11 cellular contexts compared by ENCODE assay signal in the genomic region with DNA sequence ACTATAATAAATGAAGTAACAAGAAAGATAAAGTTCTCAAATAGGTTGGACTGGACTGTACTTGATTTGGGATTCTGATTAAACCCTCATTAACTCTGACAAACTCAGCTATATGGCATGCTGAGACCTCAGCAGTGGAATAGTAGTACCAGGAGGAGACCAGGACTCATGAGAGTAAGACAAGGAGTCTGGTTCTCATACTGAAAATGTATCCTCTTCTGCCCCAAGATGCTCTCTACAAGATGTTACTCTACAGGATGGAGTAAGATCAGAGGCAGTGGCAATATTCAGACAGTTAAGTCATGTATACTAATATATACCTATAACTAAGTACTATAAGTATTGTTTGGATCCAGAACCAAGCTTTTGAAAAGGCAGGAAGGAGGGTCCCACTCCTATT. TPM values are rescaled to one million over a fixed set of nuclear protein-coding genes. Genes with fewer than 3 reads are reported as not detected.
DNase-seq lines count a peak whose midpoint lies in the region; ATAC-seq, FAIRE-seq and TF ChIP-seq lines count a peak whose summit lies in the region.
"Had no signal": no experiment of that assay in that cellular context is flagged by ENCODE, and none has a peak within 500 bp of the region (broad histone marks: within the 10 kb centered on the region; RNA-seq: fewer than 3 reads in every experiment).

No MANE protein-coding gene starts in this region.

- H3K9me3 Mint-ChIP-seq in T-cell (no peaks in the 10 kb centered on the region), glutamatergic neuron (ENCODE audit: unreplicated experiment) (peaks cover 5% of the 10 kb centered on the region)

- intact Hi-C loops in posterior cingulate gyrus (cut with DNase I) = loop anchor here (5.0 kb wide), 1 partner anchor 137 kb away; no protein-coding TSS in a partner anchor

- POLR2A ChIA-PET in A549 (lab: Yijun Ruan, JAX) (interaction anchor here (1.3 to 8.4 kb wide), 2 partner anchors 15 to 32 kb away, joined by 5 to 378 read pairs; a partner anchor contains a TSS), T-cell (lab: Charles Lee) (interaction anchor here (0.5 to 5.8 kb wide), 5 partner anchors 32 to 1487 kb away, joined by 3 to 441 read pairs (median 5); a partner anchor contains a TSS)

- H3K9me2 ChIP-seq in DOHH2 (replicated peaks; ENCODE audit: control insufficient read depth, low read length) = no peaks in the 10 kb centered on the region

- DNase-seq in A549 (ENCODE audit: low read depth in 1 of 2, low spot score in 1 of 2) = no peak
- no peak for DNase-seq in T-cell
- DNase-seq in glutamatergic neuron = no peak
- no peak for DNase-seq in posterior cingulate gyrus
- DNase-seq in D721Med (ENCODE audit: insufficient read length, low spot score) = no peak
- no peak for DNase-seq in occipital lobe (lab: John Stamatoyannopoulos, UW)
- DNase-seq in SK-N-DZ (ENCODE audit: low spot score) = no peak
- DNase-seq: NCI-H1694 treated with DMSO at 0.1 percent for 48 hours, SHP77 treated with DMSO at 0.1 percent for 48 hours had no signal

- H3K4me2 ChIP-seq in A549 = peak overlapping the region; percentile 95
- peak overlapping the region; percentile 67 for H3K4me2 ChIP-seq in DOHH2 (ENCODE audit: low read length)

- H3K4me1 Mint-ChIP-seq in T-cell (peaks cover 70 to 77% (median 73%) of the 10 kb centered on the region in 3 donors), glutamatergic neuron (ENCODE audit: low read depth, unreplicated experiment) (peaks cover 20% of the 10 kb centered on the region)

- peaks cover 64% of the 10 kb centered on the region for H3K79me2 ChIP-seq in DOHH2 (ENCODE audit: control insufficient read depth, low read length)

- H3K27me3 ChIP-seq in DOHH2 (ENCODE audit: control insufficient read depth, low read length) = no peaks in the 10 kb centered on the region

- H3K36me3 Mint-ChIP-seq in T-cell (peaks cover 58% of the 10 kb centered on the region), glutamatergic neuron (ENCODE audit: unreplicated experiment) (no peaks in the 10 kb centered on the region)

- H3F3A ChIP-seq in DOHH2 (ENCODE audit: control insufficient read depth, insufficient read depth) = peaks cover 81% of the 10 kb centered on the region

- H3K27me3 Mint-ChIP-seq in T-cell (no peaks in the 10 kb centered on the region), glutamatergic neuron (ENCODE audit: unreplicated experiment) (peaks cover 6% of the 10 kb centered on the region)

- H3K27ac ChIP-seq in A549 = no peak overlapping the region
- peak overlapping the region; percentile 86 for H3K27ac ChIP-seq in DOHH2 (ENCODE audit: low read depth, low read length)

- H3K36me3 ChIP-seq in DOHH2 (ENCODE audit: control insufficient read depth, low read length) = peaks cover 60% of the 10 kb centered on the region

- TF ChIP-seq RAD21 in A549 (conservative IDR thresholded peaks at IDR 0.05 in 1 of 2, IDR thresholded peaks at IDR 0.05 in 1 of 2) = no peak

- H3K9me3 ChIP-seq in A549 (no peaks in the 10 kb centered on the region), DOHH2 (ENCODE audit: control insufficient read depth, insufficient read depth, low read length) (no peaks in the 10 kb centered on the region)

- peak overlapping the region; percentile 23 to 98 for H3K27ac Mint-ChIP-seq in T-cell
- no peak overlapping the region for H3K27ac Mint-ChIP-seq in glutamatergic neuron (ENCODE audit: unreplicated experiment)

- H3K4me3 ChIP-seq in A549 = no peak overlapping the region
- peak overlapping the region; percentile 91 for H3K4me3 ChIP-seq in DOHH2 (ENCODE audit: low read length)

- CTCF ChIA-PET in A549 (lab: Yijun Ruan, JAX) = interaction anchor here (0.7 kb wide), 1 partner anchor 11 kb away, joined by 4 read pairs; no protein-coding TSS in a partner anchor
- CTCF ChIA-PET in T-cell (lab: Charles Lee) = interaction anchor here (0.6 to 1.1 kb wide), 2 partner anchors 7 to 34 kb away, joined by 3 read pairs; no protein-coding TSS in a partner anchor

- ATAC-seq in A549 (no peak), T-cell (replicated peaks in 1 of 4) (no peak)

- peaks cover 28% of the 10 kb centered on the region for H4K20me1 ChIP-seq in DOHH2 (ENCODE audit: control insufficient read depth, insufficient read depth, low read depth, low read length)

- TF ChIP-seq CTCF in A549 (IDR thresholded peaks at IDR 0.05) (no peak), DOHH2 (IDR thresholded peaks at IDR 0.05; ENCODE audit: low read depth, low read length, poor library complexity, severe bottlenecking) (no peak), glutamatergic neuron (IDR thresholded peaks at IDR 0.05; ENCODE audit: partially characterized antibody, unreplicated experiment) (no peak), D721Med (IDR thresholded peaks at IDR 0.05; ENCODE audit: insufficient read depth, missing control alignments) (no peak)

- H3K4me3 Mint-ChIP-seq in T-cell (peak overlapping the region; percentile 28 to 100 (median 100)), glutamatergic neuron (ENCODE audit: unreplicated experiment) (peak overlapping the region; percentile 50)

- no peak for TF ChIP-seq EP300 in A549 (IDR thresholded peaks at IDR 0.05)

- FAIRE-seq in A549 (lab: Jason Lieb, UNC) (no peak), D721Med (lab: Jason Lieb, UNC) (no peak)
- FAIRE-seq: islet of Langerhans had no signal

- TF ChIP-seq POLR2A in A549 (IDR thresholded peaks at IDR 0.05; ENCODE audit: low read length) = no peak

- H3K4me1 ChIP-seq in A549 = peaks cover 38% of the 10 kb centered on the region; the same call in 2 of the 3 replicates
- peaks cover 66% of the 10 kb centered on the region for H3K4me1 ChIP-seq in DOHH2 (ENCODE audit: control insufficient read depth, low read length)

TF ChIP-seq in A549, 52 proteins besides CTCF, POLR2A, EP300 and RAD21:
- TF ChIP-seq FOSB (CRISPR knock-in tag; IDR thresholded peaks at IDR 0.05) = peak; percentile 35; the same call in 1 of the 2 replicates
- TF ChIP-seq RCOR1 (IDR thresholded peaks at IDR 0.05; ENCODE audit: low read depth, low read length) = no peak
- TF ChIP-seq SREBF2 (IDR thresholded peaks at IDR 0.05) = no peak
- peak; percentile 14; the same call in 1 of the 2 replicates for TF ChIP-seq GATA3 (IDR thresholded peaks at IDR 0.05; ENCODE audit: borderline replicate concordance)
- no peak for TF ChIP-seq RFX5 (IDR thresholded peaks at IDR 0.05)
- no peak for TF ChIP-seq TFCP2L1 (CRISPR knock-in tag; IDR thresholded peaks at IDR 0.05)
- TF ChIP-seq TP53 (CRISPR knock-in tag; IDR thresholded peaks at IDR 0.05) = no peak
- no peak for TF ChIP-seq FOXS1 (CRISPR knock-in tag; IDR thresholded peaks at IDR 0.05)
- no peak for TF ChIP-seq ESRRA (IDR thresholded peaks at IDR 0.05; ENCODE audit: borderline replicate concordance, low read length)
- TF ChIP-seq, protein P1, sequence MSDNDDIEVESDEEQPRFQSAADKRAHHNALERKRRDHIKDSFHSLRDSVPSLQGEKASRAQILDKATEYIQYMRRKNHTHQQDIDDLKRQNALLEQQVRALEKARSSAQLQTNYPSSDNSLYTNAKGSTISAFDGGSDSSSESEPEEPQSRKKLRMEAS (IDR thresholded peaks at IDR 0.05) = no peak
- peak; percentile 75; the same call in 1 of the 2 replicates for TF ChIP-seq POLR2AphosphoS2 (conservative IDR thresholded peaks at IDR 0.05; ENCODE audit: low read length)

RNA-seq across cellular contexts. Expression of a gene that starts 31.9 kb away (rescaled TPM):
- 47.5 and 60.6 TPM in 2 replicates for polyA plus RNA-seq in A549 (2011; rRNA removed)
- 14.7 and 15.2 TPM in 2 replicates for polyA plus RNA-seq in A549 (2012; cell fraction: cytosol; rRNA removed)
- 8.4 and 18.8 TPM in 2 replicates for polyA plus RNA-seq in A549 (2012; cell fraction: nucleus; rRNA removed)
- polyA plus RNA-seq in A549 (2017; fragmentation: RNase III; extraction: RNeasy Plus Mini Kit Qiagen cat#74134 plus additional on column Dnase treatment) = 100 to 108 TPM (median 102 TPM) in 3 replicates
- 14.1 and 18.4 TPM in 2 replicates for polyA minus RNA-seq in A549 (2011; rRNA and poly(A)+ RNA removed)
- total RNA-seq in T-cell = 10 to 100 TPM; 73.5 to 85.1 (median 80.5) TPM
- 93.6 TPM for total RNA-seq in glutamatergic neuron (ENCODE audit: unreplicated experiment)
- total RNA-seq in occipital lobe = 118 TPM
- polyA plus RNA-seq in SK-N-DZ (2014; cell fraction: cytosol; rRNA removed) = 67.6 and 71.9 TPM in 2 replicates
- 44.0 and 52.0 TPM in 2 replicates for polyA plus RNA-seq in SK-N-DZ (2014; cell fraction: nucleus; rRNA removed)
